In the genomic region with DNA sequence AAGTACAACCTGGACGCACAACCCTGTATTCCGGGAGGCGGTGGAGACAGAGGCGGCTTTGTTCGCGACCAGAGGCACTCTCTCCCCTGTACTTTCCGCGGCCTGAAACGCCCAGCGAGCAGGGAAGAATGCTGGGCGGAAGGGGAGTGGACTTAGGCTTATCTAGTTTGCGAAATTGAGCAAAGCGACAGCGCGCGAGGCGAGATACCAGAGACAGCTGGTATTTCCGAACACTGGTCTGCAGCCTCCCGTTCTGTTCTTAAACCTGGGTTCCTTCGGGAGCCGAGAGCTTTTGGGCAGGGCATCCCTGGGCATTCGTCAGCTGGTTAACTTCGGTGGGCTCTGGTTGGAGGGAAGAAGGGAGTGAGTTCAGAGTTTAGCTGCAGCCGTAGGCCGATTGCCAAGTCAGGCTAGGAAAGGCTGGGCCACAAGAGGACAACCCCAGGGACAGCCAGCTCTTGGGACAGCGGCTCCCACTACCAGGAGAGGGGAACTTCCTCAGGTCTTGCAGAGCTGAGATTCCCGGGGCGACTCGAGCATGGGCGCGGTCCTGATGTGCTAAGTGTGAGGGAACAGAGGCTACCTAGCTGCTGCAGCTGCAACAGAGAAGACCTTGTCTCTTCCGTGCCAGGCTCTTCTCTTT, we compare ENCODE assay signal across 1 cellular context.
TF ChIP-seq lines count a peak whose summit lies in the region.

No MANE protein-coding gene starts in this region.

TF ChIP-seq in HepG2, 621 proteins besides CTCF, POLR2A, EP300 and RAD21 (continued from another document and continues in another):
- TF ChIP-seq ZNF609 (CRISPR knock-in tag; IDR thresholded peaks at IDR 0.05; ENCODE audit: borderline replicate concordance), result peak; percentile 60; the same call in 1 of the 2 replicates
- TF ChIP-seq GFI1 (CRISPR knock-in tag; IDR thresholded peaks at IDR 0.05; ENCODE audit: borderline replicate concordance), result no peak
- no peak for TF ChIP-seq ARNT (IDR thresholded peaks at IDR 0.05)
- 0 out of 2 replicates have a peak, but pooled peaks have one; percentile 34 for TF ChIP-seq ZNF580 (CRISPR knock-in tag; IDR thresholded peaks at IDR 0.05; ENCODE audit: borderline replicate concordance, low read depth)
- no peak for TF ChIP-seq ZBTB3 (CRISPR knock-in tag; IDR thresholded peaks at IDR 0.05; ENCODE audit: borderline replicate concordance, low read depth)
- TF ChIP-seq SP2 (CRISPR knock-in tag; IDR thresholded peaks at IDR 0.05), result peak; percentile 17; the same call in 1 of the 2 replicates
- 0 out of 2 replicates have a peak, but pooled peaks have one; percentile 66 for TF ChIP-seq KMT2A (CRISPR knock-in tag; IDR thresholded peaks at IDR 0.05)
- no peak for TF ChIP-seq SOX6 (IDR thresholded peaks at IDR 0.05)
- peak; percentile 61; the same call in 1 of the 2 replicates for TF ChIP-seq SOX6 (CRISPR knock-in tag; IDR thresholded peaks at IDR 0.05)
- peak; percentile 80 for TF ChIP-seq RXRB (CRISPR knock-in tag; IDR thresholded peaks at IDR 0.05; ENCODE audit: borderline replicate concordance)
- TF ChIP-seq HNRNPK (IDR thresholded peaks at IDR 0.05; ENCODE audit: low read depth, low read length, poor library complexity, severe bottlenecking), result no peak
- TF ChIP-seq HMG20B (CRISPR knock-in tag; conservative IDR thresholded peaks at IDR 0.05), result peak; percentile 26; the same call in 1 of the 2 replicates
- TF ChIP-seq, protein P1, sequence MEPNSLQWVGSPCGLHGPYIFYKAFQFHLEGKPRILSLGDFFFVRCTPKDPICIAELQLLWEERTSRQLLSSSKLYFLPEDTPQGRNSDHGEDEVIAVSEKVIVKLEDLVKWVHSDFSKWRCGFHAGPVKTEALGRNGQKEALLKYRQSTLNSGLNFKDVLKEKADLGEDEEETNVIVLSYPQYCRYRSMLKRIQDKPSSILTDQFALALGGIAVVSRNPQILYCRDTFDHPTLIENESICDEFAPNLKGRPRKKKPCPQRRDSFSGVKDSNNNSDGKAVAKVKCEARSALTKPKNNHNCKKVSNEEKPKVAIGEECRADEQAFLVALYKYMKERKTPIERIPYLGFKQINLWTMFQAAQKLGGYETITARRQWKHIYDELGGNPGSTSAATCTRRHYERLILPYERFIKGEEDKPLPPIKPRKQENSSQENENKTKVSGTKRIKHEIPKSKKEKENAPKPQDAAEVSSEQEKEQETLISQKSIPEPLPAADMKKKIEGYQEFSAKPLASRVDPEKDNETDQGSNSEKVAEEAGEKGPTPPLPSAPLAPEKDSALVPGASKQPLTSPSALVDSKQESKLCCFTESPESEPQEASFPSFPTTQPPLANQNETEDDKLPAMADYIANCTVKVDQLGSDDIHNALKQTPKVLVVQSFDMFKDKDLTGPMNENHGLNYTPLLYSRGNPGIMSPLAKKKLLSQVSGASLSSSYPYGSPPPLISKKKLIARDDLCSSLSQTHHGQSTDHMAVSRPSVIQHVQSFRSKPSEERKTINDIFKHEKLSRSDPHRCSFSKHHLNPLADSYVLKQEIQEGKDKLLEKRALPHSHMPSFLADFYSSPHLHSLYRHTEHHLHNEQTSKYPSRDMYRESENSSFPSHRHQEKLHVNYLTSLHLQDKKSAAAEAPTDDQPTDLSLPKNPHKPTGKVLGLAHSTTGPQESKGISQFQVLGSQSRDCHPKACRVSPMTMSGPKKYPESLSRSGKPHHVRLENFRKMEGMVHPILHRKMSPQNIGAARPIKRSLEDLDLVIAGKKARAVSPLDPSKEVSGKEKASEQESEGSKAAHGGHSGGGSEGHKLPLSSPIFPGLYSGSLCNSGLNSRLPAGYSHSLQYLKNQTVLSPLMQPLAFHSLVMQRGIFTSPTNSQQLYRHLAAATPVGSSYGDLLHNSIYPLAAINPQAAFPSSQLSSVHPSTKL (CRISPR knock-in tag; IDR thresholded peaks at IDR 0.05), result peak; percentile 83
- no peak for TF ChIP-seq ZNF546 (CRISPR knock-in tag; conservative IDR thresholded peaks at IDR 0.05)
- TF ChIP-seq ZBTB7A (CRISPR knock-in tag; IDR thresholded peaks at IDR 0.05), result 0 out of 2 replicates have a peak, but pooled peaks have one; percentile 31
- no peak for TF ChIP-seq FOXO4 (CRISPR knock-in tag; conservative IDR thresholded peaks at IDR 0.05)
- TF ChIP-seq KDM3A (CRISPR knock-in tag; IDR thresholded peaks at IDR 0.05; ENCODE audit: low read depth), result no peak
- TF ChIP-seq ZNF251 (CRISPR knock-in tag; IDR thresholded peaks at IDR 0.05), result no peak
- TF ChIP-seq, protein P2, sequence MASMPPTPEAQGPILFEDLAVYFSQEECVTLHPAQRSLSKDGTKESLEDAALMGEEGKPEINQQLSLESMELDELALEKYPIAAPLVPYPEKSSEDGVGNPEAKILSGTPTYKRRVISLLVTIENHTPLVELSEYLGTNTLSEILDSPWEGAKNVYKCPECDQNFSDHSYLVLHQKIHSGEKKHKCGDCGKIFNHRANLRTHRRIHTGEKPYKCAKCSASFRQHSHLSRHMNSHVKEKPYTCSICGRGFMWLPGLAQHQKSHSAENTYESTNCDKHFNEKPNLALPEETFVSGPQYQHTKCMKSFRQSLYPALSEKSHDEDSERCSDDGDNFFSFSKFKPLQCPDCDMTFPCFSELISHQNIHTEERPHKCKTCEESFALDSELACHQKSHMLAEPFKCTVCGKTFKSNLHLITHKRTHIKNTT (CRISPR knock-in tag; IDR thresholded peaks at IDR 0.05), result no peak
- no peak for TF ChIP-seq ATRX (CRISPR knock-in tag; IDR thresholded peaks at IDR 0.05; ENCODE audit: borderline replicate concordance)
- TF ChIP-seq, protein P3, sequence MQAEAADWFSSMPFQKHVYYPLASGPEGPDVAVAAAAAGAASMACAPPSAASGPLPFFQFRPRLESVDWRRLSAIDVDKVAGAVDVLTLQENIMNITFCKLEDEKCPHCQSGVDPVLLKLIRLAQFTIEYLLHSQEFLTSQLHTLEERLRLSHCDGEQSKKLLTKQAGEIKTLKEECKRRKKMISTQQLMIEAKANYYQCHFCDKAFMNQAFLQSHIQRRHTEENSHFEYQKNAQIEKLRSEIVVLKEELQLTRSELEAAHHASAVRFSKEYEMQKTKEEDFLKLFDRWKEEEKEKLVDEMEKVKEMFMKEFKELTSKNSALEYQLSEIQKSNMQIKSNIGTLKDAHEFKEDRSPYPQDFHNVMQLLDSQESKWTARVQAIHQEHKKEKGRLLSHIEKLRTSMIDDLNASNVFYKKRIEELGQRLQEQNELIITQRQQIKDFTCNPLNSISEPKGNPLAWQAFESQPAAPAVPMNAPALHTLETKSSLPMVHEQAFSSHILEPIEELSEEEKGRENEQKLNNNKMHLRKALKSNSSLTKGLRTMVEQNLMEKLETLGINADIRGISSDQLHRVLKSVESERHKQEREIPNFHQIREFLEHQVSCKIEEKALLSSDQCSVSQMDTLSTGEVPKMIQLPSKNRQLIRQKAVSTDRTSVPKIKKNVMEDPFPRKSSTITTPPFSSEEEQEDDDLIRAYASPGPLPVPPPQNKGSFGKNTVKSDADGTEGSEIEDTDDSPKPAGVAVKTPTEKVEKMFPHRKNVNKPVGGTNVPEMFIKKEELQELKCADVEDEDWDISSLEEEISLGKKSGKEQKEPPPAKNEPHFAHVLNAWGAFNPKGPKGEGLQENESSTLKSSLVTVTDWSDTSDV (CRISPR knock-in tag; IDR thresholded peaks at IDR 0.05), result no peak
- TF ChIP-seq HOXA5 (CRISPR knock-in tag; IDR thresholded peaks at IDR 0.05), result no peak
- TF ChIP-seq ZNF280B (CRISPR knock-in tag; IDR thresholded peaks at IDR 0.05; ENCODE audit: borderline replicate concordance), result no peak
- no peak for TF ChIP-seq FOXJ3 (CRISPR knock-in tag; IDR thresholded peaks at IDR 0.05; ENCODE audit: borderline replicate concordance)
- peak; percentile 89; the same call in 1 of the 2 replicates for TF ChIP-seq REPIN1 (CRISPR knock-in tag; IDR thresholded peaks at IDR 0.05; ENCODE audit: borderline replicate concordance, low read depth)
- TF ChIP-seq MYPOP (CRISPR knock-in tag; IDR thresholded peaks at IDR 0.05), result peak; percentile 98
- TF ChIP-seq, protein P4, sequence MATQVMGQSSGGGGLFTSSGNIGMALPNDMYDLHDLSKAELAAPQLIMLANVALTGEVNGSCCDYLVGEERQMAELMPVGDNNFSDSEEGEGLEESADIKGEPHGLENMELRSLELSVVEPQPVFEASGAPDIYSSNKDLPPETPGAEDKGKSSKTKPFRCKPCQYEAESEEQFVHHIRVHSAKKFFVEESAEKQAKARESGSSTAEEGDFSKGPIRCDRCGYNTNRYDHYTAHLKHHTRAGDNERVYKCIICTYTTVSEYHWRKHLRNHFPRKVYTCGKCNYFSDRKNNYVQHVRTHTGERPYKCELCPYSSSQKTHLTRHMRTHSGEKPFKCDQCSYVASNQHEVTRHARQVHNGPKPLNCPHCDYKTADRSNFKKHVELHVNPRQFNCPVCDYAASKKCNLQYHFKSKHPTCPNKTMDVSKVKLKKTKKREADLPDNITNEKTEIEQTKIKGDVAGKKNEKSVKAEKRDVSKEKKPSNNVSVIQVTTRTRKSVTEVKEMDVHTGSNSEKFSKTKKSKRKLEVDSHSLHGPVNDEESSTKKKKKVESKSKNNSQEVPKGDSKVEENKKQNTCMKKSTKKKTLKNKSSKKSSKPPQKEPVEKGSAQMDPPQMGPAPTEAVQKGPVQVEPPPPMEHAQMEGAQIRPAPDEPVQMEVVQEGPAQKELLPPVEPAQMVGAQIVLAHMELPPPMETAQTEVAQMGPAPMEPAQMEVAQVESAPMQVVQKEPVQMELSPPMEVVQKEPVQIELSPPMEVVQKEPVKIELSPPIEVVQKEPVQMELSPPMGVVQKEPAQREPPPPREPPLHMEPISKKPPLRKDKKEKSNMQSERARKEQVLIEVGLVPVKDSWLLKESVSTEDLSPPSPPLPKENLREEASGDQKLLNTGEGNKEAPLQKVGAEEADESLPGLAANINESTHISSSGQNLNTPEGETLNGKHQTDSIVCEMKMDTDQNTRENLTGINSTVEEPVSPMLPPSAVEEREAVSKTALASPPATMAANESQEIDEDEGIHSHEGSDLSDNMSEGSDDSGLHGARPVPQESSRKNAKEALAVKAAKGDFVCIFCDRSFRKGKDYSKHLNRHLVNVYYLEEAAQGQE (IDR thresholded peaks at IDR 0.05; ENCODE audit: borderline replicate concordance in 1 of 2, low read depth in 1 of 2, low read length in 2 of 2), result no peak
- peak; percentile 62; the same call in 1 of the 2 replicates for TF ChIP-seq ZNF878 (CRISPR knock-in tag; IDR thresholded peaks at IDR 0.05)
